28 cellular contexts compared by ENCODE assay signal in genomic region chr2:1850031-1850430, GRCh38.
"Had no signal": no experiment of that assay in that cellular context is flagged by ENCODE, and none has a peak within 500 bp of the region (broad histone marks: within the 10 kb centered on the region; RNA-seq: fewer than 3 reads in every experiment).

No MANE protein-coding gene starts in this region.

- H3K36me3 ChIP-seq: neutrophil, ovary, right lobe of liver, spleen, suprapubic skin, tibial artery, transverse colon, upper lobe of right lung, uterus had no signal

- H3K4me1 ChIP-seq: parathyroid adenoma, psoas muscle, right lobe of liver, spleen, testis, transverse colon, upper lobe of right lung, uterus had no signal

- H2AFZ ChIP-seq: parathyroid adenoma had no signal

- H3K79me2 ChIP-seq: parathyroid adenoma had no signal

- DNase-seq: naive thymus-derived CD8-positive, alpha-beta T cell; nephron progenitor cell; ovary; psoas muscle; right cardiac atrium; right lobe of liver; spleen; stimulated activated CD4-positive, alpha-beta T cell treated with anti-CD3 and anti-CD28 coated beads, Interleukin-12 subunit alpha, Interleukin-12 subunit beta, amount 100 ng/mL, for 4 hours; stimulated activated CD4-positive, alpha-beta T cell treated with anti-CD3 and anti-CD28 coated beads, Interleukin-1b, Interleukin-23, amount 100 ng/mL, for 48 hours; stimulated activated CD4-positive, alpha-beta T cell treated with anti-CD3 and anti-CD28 coated beads, Interleukin-4, amount 100 ng/mL, for 1 hour; stimulated activated CD4-positive, alpha-beta T cell treated with anti-CD3 and anti-CD28 coated beads, Interleukin-4, amount 100 ng/mL, for 4 hours; stimulated activated CD8-positive, alpha-beta memory T cell treated with anti-CD3 and anti-CD28 coated beads, Interleukin-4, amount 100 ng/mL, for 48 hours; stimulated activated naive CD4-positive, alpha-beta T cell; stimulated activated naive CD8-positive, alpha-beta T cell treated with anti-CD3 and anti-CD28 coated beads, Interleukin-15, amount 100 ng/mL, for 72 hours; stimulated activated naive CD8-positive, alpha-beta T cell treated with anti-CD3 and anti-CD28 coated beads, Interleukin-15, Interleukin-2, amounts not matched to agents 100 U/mL and 50 U/mL, for 24 hours; substantia nigra; testis; tibial artery; transverse colon; uterus had no signal

- H3K9ac ChIP-seq: parathyroid adenoma had no signal

- H3K4me2 ChIP-seq: smooth muscle cell had no signal

- ATAC-seq: naive thymus-derived CD8-positive, alpha-beta T cell; natural killer cell treated with Interleukin-12 subunit alpha and Interleukin-12 subunit beta and Interleukin-15 and Interleukin-18, amount 100 ng/mL, for 72 hours; psoas muscle; right cardiac atrium; right lobe of liver; stimulated activated memory B cell treated with anti-CD40 and anti-IgM and Interleukin-4, amounts not matched to agents 10 μg/mL and 1 μg/mL and 100 μg/mL, for 72 hours; stimulated activated naive CD8-positive, alpha-beta T cell treated with anti-CD3 and anti-CD28 coated beads, Interleukin-15, amount 100 ng/mL, for 72 hours; stimulated activated naive CD8-positive, alpha-beta T cell treated with anti-CD3 and anti-CD28 coated beads, Interleukin-15, Interleukin-2, amounts not matched to agents 100 U/mL and 50 U/mL, for 24 hours; upper lobe of right lung had no signal

- H3K27me3 ChIP-seq: ovary, right lobe of liver, testis, uterus had no signal

- H3K9me3 ChIP-seq: neutrophil, ovary, psoas muscle, right lobe of liver, spleen, suprapubic skin, testis, tibial artery, transverse colon, upper lobe of right lung, uterus had no signal

- H3K27ac ChIP-seq: neutrophil, ovary, parathyroid adenoma, psoas muscle, right lobe of liver, skin epidermis, spleen, suprapubic skin, testis, tibial artery, transverse colon, upper lobe of right lung, uterus had no signal

- H3K4me3 ChIP-seq: ovary, psoas muscle, right lobe of liver, skin epidermis, smooth muscle cell, suprapubic skin, testis, tibial artery, transverse colon, upper lobe of right lung, uterus had no signal
